8 cellular contexts compared by ENCODE assay signal in genomic region chr6:44237021-44237812, GRCh38. TPM values are rescaled to one million over a fixed set of nuclear protein-coding genes. Genes with fewer than 3 reads are reported as not detected.
A peak's percentile ranks its signal among the peaks of the same experiment; 100 is the strongest.
DNase-seq lines count a peak whose midpoint lies in the region; ATAC-seq lines count a peak whose summit lies in the region.

No MANE protein-coding gene starts in this region.

- ATAC-seq in GM19023 (IDR thresholded peaks at IDR 0.05; ENCODE audit: unreplicated experiment) (peak; percentile 72), HG03280 (IDR thresholded peaks at IDR 0.05; ENCODE audit: unreplicated experiment) (peak; percentile 45), left colon (peak; percentile 88)

- in situ Hi-C loops in ACHN (cut with HindIII; ENCODE audit: low pct_ligation_motif_present, low pct_unique_long_range_greater_than_20kb, low sequenced_read_pairs): no loop called here

- intact Hi-C loops in left colon (cut with DNase I, micrococcal nuclease): no loop called here

- DNase-seq in ACHN (peak; percentile 98), NCI-H460 (ENCODE audit: extremely low read depth, low read depth) (peak; percentile 90), dedifferentiated amniotic fluid mesenchymal stem cell (ENCODE audit: extremely low spot score) (peak; percentile 93), left colon (peak; percentile 91 to 98)
- DNase-seq in activated CD4-positive, alpha-beta T cell treated with anti-CD3 and anti-CD28 coated beads for 24 hours (ENCODE audit: low read depth in 2 of 2): peak; percentile 53
- peak; percentile 67 to 77 for DNase-seq in stimulated activated CD4-positive, alpha-beta T cell treated with anti-CD3 and anti-CD28 coated beads, Interleukin-2, amount 100 ng/mL, for 24 hours

RNA-seq across cellular contexts. Expression of gene HSP90AB1, which starts 9.7 kb away (rescaled TPM):
- 828 and 915 TPM in 2 replicates for total RNA-seq in NCI-H460 (2014; rRNA removed; shearing (Covaris generic))
- 882 and 1,084 TPM in 2 replicates for polyA plus RNA-seq in NCI-H460 (2014; cell fraction: nucleus; rRNA removed)
- total RNA-seq in left colon: 100 to 1,000 TPM; 278 to 329 TPM

RNA-seq across cellular contexts. Expression of gene SLC29A1, which starts 13.8 kb away (rescaled TPM):
- total RNA-seq in NCI-H460 (2014; rRNA removed; shearing (Covaris generic)): 13.4 and 16.2 TPM in 2 replicates
- polyA plus RNA-seq in NCI-H460 (2014; cell fraction: nucleus; rRNA removed): 79.5 and 87.0 TPM in 2 replicates
- total RNA-seq in left colon: 10 to 100 TPM; 13.0 to 22.8 TPM

RNA-seq across cellular contexts. Expression of gene SLC35B2, which starts 20.1 kb away (rescaled TPM):
- 60.6 and 67.5 TPM in 2 replicates for total RNA-seq in NCI-H460 (2014; rRNA removed; shearing (Covaris generic))
- polyA plus RNA-seq in NCI-H460 (2014; cell fraction: nucleus; rRNA removed): 120 and 128 TPM in 2 replicates
- 10 to 100 TPM; 34.9 to 43.5 TPM for total RNA-seq in left colon

RNA-seq across cellular contexts. Expression of gene MYMX, which starts 20.5 kb away (rescaled TPM):
- total RNA-seq in NCI-H460 (2014; rRNA removed; shearing (Covaris generic)): not detected in 2 replicates
- not detected in 2 replicates for polyA plus RNA-seq in NCI-H460 (2014; cell fraction: nucleus; rRNA removed)
- total RNA-seq in left colon: not detected

RNA-seq across cellular contexts. Expression of gene NFKBIE, which starts 28.1 kb away (rescaled TPM):
- total RNA-seq in NCI-H460 (2014; rRNA removed; shearing (Covaris generic)): 2.4 and 4.4 TPM in 2 replicates
- polyA plus RNA-seq in NCI-H460 (2014; cell fraction: nucleus; rRNA removed): 6.4 and 11.7 TPM in 2 replicates
- 10 to 100 TPM in 1 of 2 donors, 1 to 10 TPM in 1; 9.6 to 15.3 TPM for total RNA-seq in left colon

Comparison
In these comparisons a context has a peak if more than half of its experiments do, and no peak if none do; other contexts are left out.
1. Peak in every context shown above with its lines: DNase-seq and ATAC-seq.